Comparison of ENCODE assay signal across 10 cellular contexts in genomic region chr3:119675188-119675874, GRCh38. TPM values are rescaled to one million over a fixed set of nuclear protein-coding genes. Genes with fewer than 3 reads are reported as not detected.
DNase-seq lines count a peak whose midpoint lies in the region; ATAC-seq and TF ChIP-seq lines count a peak whose summit lies in the region.
"Had no signal": no experiment of that assay in that cellular context is flagged by ENCODE, and none has a peak within 500 bp of the region (broad histone marks: within the 10 kb centered on the region; RNA-seq: fewer than 3 reads in every experiment).

No MANE protein-coding gene starts in this region.

- no peaks in the 10 kb centered on the region for H3K9me3 Mint-ChIP-seq in activated naive CD4-positive, alpha-beta T cell treated with anti-CD3 and anti-CD28 coated beads, Interleukin-2, amount 10 ng/mL, durations not matched to agents 7 days and 5 days
- H3K9me3 Mint-ChIP-seq in WTC11 (no peaks in the 10 kb centered on the region), immature natural killer cell (no peaks in the 10 kb centered on the region)
- no peaks in the 10 kb centered on the region for H3K9me3 Mint-ChIP-seq in stimulated activated naive CD8-positive, alpha-beta T cell treated with anti-CD3 and anti-CD28 coated beads, Interleukin-15, amount 100 ng/mL, for 72 hours

- peaks cover 44% of the 10 kb centered on the region for H3K36me3 Mint-ChIP-seq in activated naive CD4-positive, alpha-beta T cell treated with anti-CD3 and anti-CD28 coated beads, Interleukin-2, amount 10 ng/mL, durations not matched to agents 7 days and 5 days
- H3K36me3 Mint-ChIP-seq in WTC11 (peaks cover 34% of the 10 kb centered on the region), immature natural killer cell (peaks cover 7 to 13% (median 9%) of the 10 kb centered on the region in 3 donors)

- POLR2A ChIA-PET in WTC11 (lab: Charles Lee), result no interaction called here

- peaks cover 38% of the 10 kb centered on the region for H3K4me1 Mint-ChIP-seq in activated naive CD4-positive, alpha-beta T cell treated with anti-CD3 and anti-CD28 coated beads, Interleukin-2, amount 10 ng/mL, durations not matched to agents 7 days and 5 days
- H3K4me1 Mint-ChIP-seq in WTC11 (peaks cover 27% of the 10 kb centered on the region), immature natural killer cell (peaks cover 31 to 48% of the 10 kb centered on the region in 2 donors)
- peaks cover 37% of the 10 kb centered on the region for H3K4me1 Mint-ChIP-seq in stimulated activated naive CD8-positive, alpha-beta T cell treated with anti-CD3 and anti-CD28 coated beads, Interleukin-15, amount 100 ng/mL, for 72 hours

- no peaks in the 10 kb centered on the region for H3K27me3 Mint-ChIP-seq in activated naive CD4-positive, alpha-beta T cell treated with anti-CD3 and anti-CD28 coated beads, Interleukin-2, amount 10 ng/mL, durations not matched to agents 7 days and 5 days
- peaks cover 4% of the 10 kb centered on the region; the same call in 1 of the 2 replicates for H3K27me3 Mint-ChIP-seq in WTC11 (ENCODE audit: low read depth)
- peaks cover 5 to 8% (median 5%) of the 10 kb centered on the region in 3 donors for H3K27me3 Mint-ChIP-seq in immature natural killer cell (ENCODE audit: low read depth in 3 of 3)
- H3K27me3 Mint-ChIP-seq in stimulated activated naive CD8-positive, alpha-beta T cell treated with anti-CD3 and anti-CD28 coated beads, Interleukin-15, amount 100 ng/mL, for 72 hours, result no peaks in the 10 kb centered on the region

- TF ChIP-seq CTCF in WTC11 (IDR thresholded peaks at IDR 0.05), result no peak

- CTCF ChIA-PET in activated naive CD4-positive, alpha-beta T cell treated with anti-CD3 and anti-CD28 coated beads, Interleukin-2, amount 10 ng/mL, durations not matched to agents 7 days and 5 days (lab: Charles Lee), result interaction anchor here (0.8 to 2.3 kb wide), 2 partner anchors 13 to 74 kb away, joined by 3 to 7 read pairs; no protein-coding TSS in a partner anchor
- CTCF ChIA-PET in WTC11 (lab: Charles Lee), result interaction anchor here (2.2 kb wide), 1 partner anchor 74 kb away, joined by 9 read pairs; no protein-coding TSS in a partner anchor

- DNase-seq in activated naive CD4-positive, alpha-beta T cell treated with anti-CD3 and anti-CD28 coated beads, Interleukin-2, amount 10 ng/mL, durations not matched to agents 7 days and 5 days, result no peak
- no peak for DNase-seq in activated naive CD4-positive, alpha-beta T cell treated with Interleukin-2 at 50 U/mL for 16 hours
- no peak for DNase-seq in WTC11 (ENCODE audit: low spot score)
- no peak for DNase-seq in immature natural killer cell
- no peak for DNase-seq in stimulated activated naive CD8-positive, alpha-beta T cell treated with anti-CD3 and anti-CD28 coated beads, Interleukin-15, amount 100 ng/mL, for 72 hours
- DNase-seq in GM19238 (ENCODE audit: insufficient read length, low spot score), result no peak
- no peak for DNase-seq in NCI-H146 treated with DMSO at 0.1 percent for 48 hours (lab: John Stamatoyannopoulos, UW; ENCODE audit: unreplicated experiment)
- no peak for DNase-seq in NCI-H748 treated with DMSO at 0.1 percent for 48 hours (lab: John Stamatoyannopoulos, UW)
- DNase-seq: Kasumi-1, OCI-M1 had no signal

- peak overlapping the region; percentile 92 for H3K27ac Mint-ChIP-seq in activated naive CD4-positive, alpha-beta T cell treated with anti-CD3 and anti-CD28 coated beads, Interleukin-2, amount 10 ng/mL, durations not matched to agents 7 days and 5 days
- H3K27ac Mint-ChIP-seq in WTC11, result no peak overlapping the region
- H3K27ac Mint-ChIP-seq in immature natural killer cell, result peak overlapping the region; percentile 48 to 99 (median 96)
- peak overlapping the region in 1 of 2 donors; percentile 98 for H3K27ac Mint-ChIP-seq in stimulated activated naive CD8-positive, alpha-beta T cell treated with anti-CD3 and anti-CD28 coated beads, Interleukin-15, amount 100 ng/mL, for 72 hours

- ATAC-seq in WTC11, result no peak
- ATAC-seq in stimulated activated naive CD8-positive, alpha-beta T cell treated with anti-CD3 and anti-CD28 coated beads, Interleukin-15, amount 100 ng/mL, for 72 hours, result no peak

- peak overlapping the region; percentile 95 for H3K4me3 Mint-ChIP-seq in activated naive CD4-positive, alpha-beta T cell treated with anti-CD3 and anti-CD28 coated beads, Interleukin-2, amount 10 ng/mL, durations not matched to agents 7 days and 5 days
- H3K4me3 Mint-ChIP-seq in WTC11 (peak overlapping the region; percentile 97), immature natural killer cell (peak overlapping the region; percentile 90 to 94 (median 93))
- H3K4me3 Mint-ChIP-seq in stimulated activated naive CD8-positive, alpha-beta T cell treated with anti-CD3 and anti-CD28 coated beads, Interleukin-15, amount 100 ng/mL, for 72 hours, result peak overlapping the region; percentile 84 to 90

TF ChIP-seq in WTC11, 78 proteins besides CTCF, POLR2A, EP300 and RAD21 (continues in another document):
- no peak for TF ChIP-seq MAX (CRISPR knock-in tag; IDR thresholded peaks at IDR 0.05)
- no peak for TF ChIP-seq CREM (CRISPR knock-in tag; IDR thresholded peaks at IDR 0.05)
- no peak for TF ChIP-seq PRRX2 (CRISPR knock-in tag; IDR thresholded peaks at IDR 0.05)
- no peak for TF ChIP-seq ZNF671 (CRISPR knock-in tag; IDR thresholded peaks at IDR 0.05)
- no peak for TF ChIP-seq ZNF425 (CRISPR knock-in tag; conservative IDR thresholded peaks at IDR 0.05)
- TF ChIP-seq ARID4B (CRISPR knock-in tag; IDR thresholded peaks at IDR 0.05; ENCODE audit: borderline replicate concordance), result no peak
- TF ChIP-seq ZNF138 (CRISPR knock-in tag; conservative IDR thresholded peaks at IDR 0.05), result no peak
- no peak for TF ChIP-seq MXD4 (CRISPR knock-in tag; IDR thresholded peaks at IDR 0.05; ENCODE audit: borderline replicate concordance)

RNA-seq across cellular contexts. Expression of gene COX17, which starts 1.9 kb away (rescaled TPM):
- total RNA-seq in WTC11 (2021), result 49.7 to 56.0 TPM (median 50.3 TPM) in 3 replicates
- polyA plus RNA-seq in immature natural killer cell, result 100 to 1,000 TPM in 2 of 3 donors, 10 to 100 TPM in 1; 65.5 to 112 (median 102) TPM

RNA-seq across cellular contexts. Expression of gene POPDC2, which starts 14.9 kb away (rescaled TPM):
- total RNA-seq in WTC11 (2021), result 0.48 to 0.64 TPM (median 0.53 TPM) in 3 replicates
- polyA plus RNA-seq in immature natural killer cell, result 1 to 10 TPM in 1 of 3 donors, under 1 TPM in 1, not detected in 1; 0.50 to 3.6 TPM

RNA-seq across cellular contexts. Expression of gene CFAP91, which starts 27.5 kb away (rescaled TPM):
- total RNA-seq in WTC11 (2021), result 2.2 to 3.5 TPM (median 3.3 TPM) in 3 replicates
- polyA plus RNA-seq in immature natural killer cell, result not detected
